Comparison of ENCODE assay signal across 1 cellular context in the genomic region with DNA sequence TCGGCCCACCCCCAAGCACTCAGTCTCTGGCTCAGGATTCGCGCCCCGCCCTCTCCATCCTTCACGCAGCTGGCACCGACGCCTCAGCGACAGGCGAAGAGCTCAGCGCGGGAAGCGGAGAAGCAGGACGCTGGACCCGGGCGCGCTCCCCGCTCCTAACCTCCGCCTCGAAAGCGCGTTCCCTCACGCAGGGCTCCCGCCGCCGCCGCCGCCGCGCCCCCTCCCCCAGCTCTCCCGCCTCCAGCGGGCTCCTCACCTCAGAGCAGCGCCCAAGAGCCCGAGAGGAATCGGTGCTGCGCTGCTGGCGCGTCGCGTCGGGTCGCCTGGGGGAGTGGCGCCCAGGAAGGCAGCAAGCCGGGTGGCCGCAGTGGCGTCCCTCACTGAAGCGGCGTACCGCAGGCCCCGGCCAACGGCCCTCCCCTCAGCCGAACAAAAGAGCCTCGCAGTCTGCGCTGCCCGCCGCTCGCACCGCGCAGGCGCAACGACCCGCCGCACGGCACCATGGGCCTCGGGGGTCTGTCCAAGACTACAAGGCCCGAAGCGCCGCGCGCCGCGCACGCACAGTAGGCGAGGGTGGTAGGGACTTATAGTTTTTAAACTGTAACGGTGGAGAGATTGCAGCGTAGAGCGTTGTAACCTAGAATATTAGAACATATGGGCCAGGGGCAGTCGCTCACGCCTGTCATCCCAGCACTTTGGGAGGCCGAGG.
TF ChIP-seq lines count a peak whose summit lies in the region.

Gene CBX1, minus strand, starts transcription at position 467 of the 709 bp plus-strand sequence. CDS start 24,474 bp downstream, outside the sequence.

TF ChIP-seq in K562, 482 proteins besides CTCF, POLR2A, EP300 and RAD21 (continued from another document and continues in another):
- peak; percentile 85; the same call in 1 of the 2 replicates for TF ChIP-seq HMGXB4 (CRISPR knock-in tag; IDR thresholded peaks at IDR 0.05)
- TF ChIP-seq FOSL1 (tag; conservative IDR thresholded peaks at IDR 0.05): peak; percentile 26; the same call in 1 of the 2 replicates
- TF ChIP-seq, protein P1, sequence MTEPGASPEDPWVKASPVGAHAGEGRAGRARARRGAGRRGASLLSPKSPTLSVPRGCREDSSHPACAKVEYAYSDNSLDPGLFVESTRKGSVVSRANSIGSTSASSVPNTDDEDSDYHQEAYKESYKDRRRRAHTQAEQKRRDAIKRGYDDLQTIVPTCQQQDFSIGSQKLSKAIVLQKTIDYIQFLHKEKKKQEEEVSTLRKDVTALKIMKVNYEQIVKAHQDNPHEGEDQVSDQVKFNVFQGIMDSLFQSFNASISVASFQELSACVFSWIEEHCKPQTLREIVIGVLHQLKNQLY (CRISPR knock-in tag; conservative IDR thresholded peaks at IDR 0.05): no peak
- TF ChIP-seq CEBPG (CRISPR knock-in tag; IDR thresholded peaks at IDR 0.05): no peak
- TF ChIP-seq CEBPG (tag; conservative IDR thresholded peaks at IDR 0.05 in 1 of 2, IDR thresholded peaks at IDR 0.05 in 1 of 2): no peak
- no peak for TF ChIP-seq KHSRP (IDR thresholded peaks at IDR 0.05)
- TF ChIP-seq STAG1 (CRISPR knock-in tag; IDR thresholded peaks at IDR 0.05; ENCODE audit: borderline replicate concordance): no peak
- no peak for TF ChIP-seq NFXL1 (CRISPR knock-in tag; IDR thresholded peaks at IDR 0.05)
- no peak for TF ChIP-seq ZNF695 (CRISPR knock-in tag; IDR thresholded peaks at IDR 0.05)
- 0 out of 2 replicates have a peak, but pooled peaks have one; percentile 46 for TF ChIP-seq KAT7 (CRISPR knock-in tag; IDR thresholded peaks at IDR 0.05; ENCODE audit: borderline replicate concordance)
- TF ChIP-seq ZNF445 (CRISPR knock-in tag; IDR thresholded peaks at IDR 0.05; ENCODE audit: low read depth): no peak
- no peak for TF ChIP-seq TCF7L2 (IDR thresholded peaks at IDR 0.05; ENCODE audit: low read depth, low read length)
- no peak for TF ChIP-seq ZNF589 (CRISPR knock-in tag; IDR thresholded peaks at IDR 0.05; ENCODE audit: low read depth)
- no peak for TF ChIP-seq RUNX1 (IDR thresholded peaks at IDR 0.05; ENCODE audit: low read depth)
- peak; percentile 30; the same call in 1 of the 2 replicates for TF ChIP-seq MBD2 (IDR thresholded peaks at IDR 0.05; ENCODE audit: borderline replicate concordance, low read depth)
- peak; percentile 72; the same call in 1 of the 2 replicates for TF ChIP-seq ZBTB2 (IDR thresholded peaks at IDR 0.05)
- peak; percentile 77 for TF ChIP-seq ZFP36 (IDR thresholded peaks at IDR 0.05; ENCODE audit: low read depth, low read length, partially characterized antibody)
- TF ChIP-seq, protein P2, sequence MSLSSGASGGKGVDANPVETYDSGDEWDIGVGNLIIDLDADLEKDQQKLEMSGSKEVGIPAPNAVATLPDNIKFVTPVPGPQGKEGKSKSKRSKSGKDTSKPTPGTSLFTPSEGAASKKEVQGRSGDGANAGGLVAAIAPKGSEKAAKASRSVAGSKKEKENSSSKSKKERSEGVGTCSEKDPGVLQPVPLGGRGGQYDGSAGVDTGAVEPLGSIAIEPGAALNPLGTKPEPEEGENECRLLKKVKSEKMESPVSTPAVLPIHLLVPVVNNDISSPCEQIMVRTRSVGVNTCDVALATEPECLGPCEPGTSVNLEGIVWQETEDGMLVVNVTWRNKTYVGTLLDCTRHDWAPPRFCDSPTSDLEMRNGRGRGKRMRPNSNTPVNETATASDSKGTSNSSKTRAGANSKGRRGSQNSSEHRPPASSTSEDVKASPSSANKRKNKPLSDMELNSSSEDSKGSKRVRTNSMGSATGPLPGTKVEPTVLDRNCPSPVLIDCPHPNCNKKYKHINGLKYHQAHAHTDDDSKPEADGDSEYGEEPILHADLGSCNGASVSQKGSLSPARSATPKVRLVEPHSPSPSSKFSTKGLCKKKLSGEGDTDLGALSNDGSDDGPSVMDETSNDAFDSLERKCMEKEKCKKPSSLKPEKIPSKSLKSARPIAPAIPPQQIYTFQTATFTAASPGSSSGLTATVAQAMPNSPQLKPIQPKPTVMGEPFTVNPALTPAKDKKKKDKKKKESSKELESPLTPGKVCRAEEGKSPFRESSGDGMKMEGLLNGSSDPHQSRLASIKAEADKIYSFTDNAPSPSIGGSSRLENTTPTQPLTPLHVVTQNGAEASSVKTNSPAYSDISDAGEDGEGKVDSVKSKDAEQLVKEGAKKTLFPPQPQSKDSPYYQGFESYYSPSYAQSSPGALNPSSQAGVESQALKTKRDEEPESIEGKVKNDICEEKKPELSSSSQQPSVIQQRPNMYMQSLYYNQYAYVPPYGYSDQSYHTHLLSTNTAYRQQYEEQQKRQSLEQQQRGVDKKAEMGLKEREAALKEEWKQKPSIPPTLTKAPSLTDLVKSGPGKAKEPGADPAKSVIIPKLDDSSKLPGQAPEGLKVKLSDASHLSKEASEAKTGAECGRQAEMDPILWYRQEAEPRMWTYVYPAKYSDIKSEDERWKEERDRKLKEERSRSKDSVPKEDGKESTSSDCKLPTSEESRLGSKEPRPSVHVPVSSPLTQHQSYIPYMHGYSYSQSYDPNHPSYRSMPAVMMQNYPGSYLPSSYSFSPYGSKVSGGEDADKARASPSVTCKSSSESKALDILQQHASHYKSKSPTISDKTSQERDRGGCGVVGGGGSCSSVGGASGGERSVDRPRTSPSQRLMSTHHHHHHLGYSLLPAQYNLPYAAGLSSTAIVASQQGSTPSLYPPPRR (CRISPR knock-in tag; IDR thresholded peaks at IDR 0.05; ENCODE audit: borderline replicate concordance): peak; percentile 95
- 0 out of 2 replicates have a peak, but pooled peaks have one; percentile 61 for TF ChIP-seq RBM14 (IDR thresholded peaks at IDR 0.05; ENCODE audit: borderline replicate concordance, insufficient read depth, low read depth, low read length)
- 0 out of 2 replicates have a peak, but pooled peaks have one; percentile 14 for TF ChIP-seq CHD2 (IDR thresholded peaks at IDR 0.05; ENCODE audit: low read depth, low read length)
- peak; percentile 48 for TF ChIP-seq RBBP5 (IDR thresholded peaks at IDR 0.05; ENCODE audit: borderline replicate concordance, insufficient read depth, low read length, poor library complexity, severe bottlenecking)
- no peak for TF ChIP-seq ZNF75A (CRISPR knock-in tag; IDR thresholded peaks at IDR 0.05)
- TF ChIP-seq GATAD2A (IDR thresholded peaks at IDR 0.05): no peak
- TF ChIP-seq MTF1 (CRISPR knock-in tag; IDR thresholded peaks at IDR 0.05; ENCODE audit: borderline replicate concordance): no peak
- TF ChIP-seq SIN3A (IDR thresholded peaks at IDR 0.05; ENCODE audit: borderline replicate concordance in 2 of 2, control insufficient read depth in 1 of 2, low read depth in 2 of 2, low read length in 2 of 2): peak in 1 of 2 experiments; percentile 36; a peak in 1 of 4 replicates
- TF ChIP-seq HNRNPLL (IDR thresholded peaks at IDR 0.05; ENCODE audit: low read depth, low read length, poor library complexity, severe bottlenecking): peak; percentile 97
- no peak for TF ChIP-seq XRCC4 (IDR thresholded peaks at IDR 0.05; ENCODE audit: extremely low read depth, insufficient read depth, insufficient read length)
- TF ChIP-seq EP400 (IDR thresholded peaks at IDR 0.05): peak; percentile 68
- peak; percentile 70; the same call in 1 of the 2 replicates for TF ChIP-seq ZKSCAN1 (IDR thresholded peaks at IDR 0.05; ENCODE audit: low read depth, low read length)
- no peak for TF ChIP-seq ZNF384 (IDR thresholded peaks at IDR 0.05; ENCODE audit: low read depth, low read length)
- TF ChIP-seq EWSR1 (IDR thresholded peaks at IDR 0.05; ENCODE audit: borderline replicate concordance, low read depth, partially characterized antibody): no peak
- peak; percentile 84 for TF ChIP-seq TFAP4 (CRISPR knock-in tag; IDR thresholded peaks at IDR 0.05; ENCODE audit: borderline replicate concordance)
- TF ChIP-seq, protein P3, sequence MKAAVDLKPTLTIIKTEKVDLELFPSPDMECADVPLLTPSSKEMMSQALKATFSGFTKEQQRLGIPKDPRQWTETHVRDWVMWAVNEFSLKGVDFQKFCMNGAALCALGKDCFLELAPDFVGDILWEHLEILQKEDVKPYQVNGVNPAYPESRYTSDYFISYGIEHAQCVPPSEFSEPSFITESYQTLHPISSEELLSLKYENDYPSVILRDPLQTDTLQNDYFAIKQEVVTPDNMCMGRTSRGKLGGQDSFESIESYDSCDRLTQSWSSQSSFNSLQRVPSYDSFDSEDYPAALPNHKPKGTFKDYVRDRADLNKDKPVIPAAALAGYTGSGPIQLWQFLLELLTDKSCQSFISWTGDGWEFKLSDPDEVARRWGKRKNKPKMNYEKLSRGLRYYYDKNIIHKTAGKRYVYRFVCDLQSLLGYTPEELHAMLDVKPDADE (conservative IDR thresholded peaks at IDR 0.05; ENCODE audit: control insufficient read depth, low read depth, low read length): no peak; the same call in 1 of the 2 replicates
- 0 out of 2 replicates have a peak, but pooled peaks have one; percentile 27 for TF ChIP-seq SMARCA5 (IDR thresholded peaks at IDR 0.05)
- TF ChIP-seq, protein P4, sequence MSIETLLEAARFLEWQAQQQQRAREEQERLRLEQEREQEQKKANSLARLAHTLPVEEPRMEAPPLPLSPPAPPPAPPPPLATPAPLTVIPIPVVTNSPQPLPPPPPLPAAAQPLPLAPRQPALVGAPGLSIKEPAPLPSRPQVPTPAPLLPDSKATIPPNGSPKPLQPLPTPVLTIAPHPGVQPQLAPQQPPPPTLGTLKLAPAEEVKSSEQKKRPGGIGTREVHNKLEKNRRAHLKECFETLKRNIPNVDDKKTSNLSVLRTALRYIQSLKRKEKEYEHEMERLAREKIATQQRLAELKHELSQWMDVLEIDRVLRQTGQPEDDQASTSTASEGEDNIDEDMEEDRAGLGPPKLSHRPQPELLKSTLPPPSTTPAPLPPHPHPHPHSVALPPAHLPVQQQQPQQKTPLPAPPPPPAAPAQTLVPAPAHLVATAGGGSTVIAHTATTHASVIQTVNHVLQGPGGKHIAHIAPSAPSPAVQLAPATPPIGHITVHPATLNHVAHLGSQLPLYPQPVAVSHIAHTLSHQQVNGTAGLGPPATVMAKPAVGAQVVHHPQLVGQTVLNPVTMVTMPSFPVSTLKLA (conservative IDR thresholded peaks at IDR 0.05): peak; percentile 34 to 62; a peak in 3 of 4 replicates
- no peak for TF ChIP-seq PRDM10 (IDR thresholded peaks at IDR 0.05; ENCODE audit: partially characterized antibody)
